3 cellular contexts compared by ENCODE assay signal in genomic region chr2:98559581-98559980, GRCh38.
TF ChIP-seq lines count a peak whose summit lies in the region.

No MANE protein-coding gene starts in this region.

TF ChIP-seq in SK-N-SH, 30 proteins besides CTCF, POLR2A, EP300 and RAD21:
- TF ChIP-seq PBX3 (IDR thresholded peaks at IDR 0.05) (no peak), NFIC (IDR thresholded peaks at IDR 0.05; ENCODE audit: borderline replicate concordance) (no peak), FOSL2 (IDR thresholded peaks at IDR 0.05; ENCODE audit: borderline replicate concordance, low read depth) (no peak), RXRA (IDR thresholded peaks at IDR 0.05; ENCODE audit: borderline replicate concordance, low read depth) (no peak), SMC3 (IDR thresholded peaks at IDR 0.05; ENCODE audit: low read depth, low read length) (no peak), GATA2 (CRISPR knock-in tag; IDR thresholded peaks at IDR 0.05) (no peak), ELF1 (IDR thresholded peaks at IDR 0.05) (no peak), MXI1 (IDR thresholded peaks at IDR 0.05; ENCODE audit: low read depth, low read length) (no peak), JUND (IDR thresholded peaks at IDR 0.05) (no peak), SIN3A (IDR thresholded peaks at IDR 0.05; ENCODE audit: borderline replicate concordance, low read depth, low read length) (no peak), RFX5 (IDR thresholded peaks at IDR 0.05; ENCODE audit: low read length) (no peak), YY1 (IDR thresholded peaks at IDR 0.05; ENCODE audit: low read depth) (no peak), POLR2AphosphoS5 (IDR thresholded peaks at IDR 0.05; ENCODE audit: low read depth, low read length) (no peak)

TF ChIP-seq in SK-N-SH treated with all-trans-retinoic acid at 6 μM for 48 hours, 23 proteins besides CTCF, POLR2A, EP300 and RAD21:
- TF ChIP-seq TOX (CRISPR knock-in tag; IDR thresholded peaks at IDR 0.05; ENCODE audit: borderline replicate concordance) (no peak), POU6F1 (CRISPR knock-in tag; IDR thresholded peaks at IDR 0.05; ENCODE audit: borderline replicate concordance, low read depth) (no peak), BACH2 (CRISPR knock-in tag; IDR thresholded peaks at IDR 0.05; ENCODE audit: borderline replicate concordance) (no peak), TSHZ2 (CRISPR knock-in tag; IDR thresholded peaks at IDR 0.05) (no peak), ZNF8 (CRISPR knock-in tag; IDR thresholded peaks at IDR 0.05) (no peak), ESRRG (CRISPR knock-in tag; IDR thresholded peaks at IDR 0.05) (no peak)

TF ChIP-seq in IMR-90, 13 proteins besides CTCF, POLR2A, EP300 and RAD21:
- TF ChIP-seq MXI1 (IDR thresholded peaks at IDR 0.05; ENCODE audit: borderline replicate concordance, low read depth, low read length) (no peak), BHLHE40 (IDR thresholded peaks at IDR 0.05; ENCODE audit: low read depth, low read length) (no peak), RCOR1 (IDR thresholded peaks at IDR 0.05; ENCODE audit: insufficient replicate concordance, low read length) (no peak), NFE2L2 (IDR thresholded peaks at IDR 0.05; ENCODE audit: low read depth, low read length) (no peak), MAFK (IDR thresholded peaks at IDR 0.05; ENCODE audit: low read depth, low read length) (no peak)
TF ChIP-seq in IMR-90: peak in this region for 0.
